In the genomic region with DNA sequence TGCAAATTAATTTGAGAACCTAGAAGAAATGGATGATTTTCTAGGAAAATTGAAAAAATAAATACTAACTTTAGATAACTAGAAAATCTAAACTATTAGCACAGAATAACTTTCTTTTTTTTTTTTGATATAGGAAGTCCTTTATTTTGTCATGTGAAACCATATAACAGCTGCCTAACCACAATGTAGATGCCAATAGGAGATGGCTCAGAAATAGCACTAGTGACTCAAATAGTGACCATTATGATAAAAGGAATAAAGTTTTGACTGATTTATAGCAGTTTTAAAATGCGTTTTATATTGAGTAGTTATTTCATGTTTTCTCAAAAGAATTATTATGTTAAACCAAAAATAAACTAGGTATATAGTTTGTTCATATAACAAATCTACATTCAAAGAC, we compare ENCODE assay signal across 23 cellular contexts.
DNase-seq lines count a peak whose midpoint lies in the region; ATAC-seq and TF ChIP-seq lines count a peak whose summit lies in the region.
"Had no signal": no experiment of that assay in that cellular context is flagged by ENCODE, and none has a peak within 500 bp of the region (broad histone marks: within the 10 kb centered on the region; RNA-seq: fewer than 3 reads in every experiment).

No MANE protein-coding gene starts in this region.

- peaks cover 4 to 44% (median 26%) of the 10 kb centered on the region in 10 experiments; a peak in 17 of 20 replicates for H3K4me1 ChIP-seq in BLaER1 treated with 17β-estradiol and CSF1 and Interleukin-3, amounts not matched to agents 10 nM and 100 nM
- H3K4me1 ChIP-seq in esophagus muscularis mucosa, result no peaks in the 10 kb centered on the region
- H3K4me1 ChIP-seq in mesendoderm (ENCODE audit: control insufficient read depth, low read depth, low read length), result no peaks in the 10 kb centered on the region
- no peaks in the 10 kb centered on the region for H3K4me1 ChIP-seq in smooth muscle cell (ENCODE audit: low read depth)
- H3K4me1 ChIP-seq: right lobe of liver, stomach had no signal

- no peak overlapping the region for H2BK15ac ChIP-seq in mesendoderm (replicated peaks; ENCODE audit: low read depth)

- no peaks in the 10 kb centered on the region for H3K27me3 ChIP-seq in BLaER1 treated with 17β-estradiol and CSF1 and Interleukin-3, amounts not matched to agents 10 nM and 100 nM
- H3K27me3 ChIP-seq in esophagus muscularis mucosa (no peaks in the 10 kb centered on the region), mesendoderm (ENCODE audit: insufficient read depth, low read length, poor library complexity) (no peaks in the 10 kb centered on the region), smooth muscle cell (ENCODE audit: low read depth) (no peaks in the 10 kb centered on the region)
- H3K27me3 ChIP-seq: heart left ventricle, right lobe of liver, stomach had no signal

- H2AK5ac ChIP-seq in mesendoderm (ENCODE audit: low read length), result no peak overlapping the region

- DNase-seq in NAMALWA (ENCODE audit: low spot score), result peak; percentile 67
- DNase-seq in activated B cell treated with CpG ODN at 0.5 μM for 24 hours, result no peak
- no peak for DNase-seq in esophagus muscularis mucosa (ENCODE audit: extremely low spot score)
- DNase-seq in mesendoderm, result no peak
- no peak for DNase-seq in smooth muscle cell (lab: John Stamatoyannopoulos, UW; ENCODE audit: unreplicated experiment)
- DNase-seq: ACHN; activated naive CD4-positive, alpha-beta T cell treated with anti-CD3 and anti-CD28 coated beads, Interleukin-2, amount 10 ng/mL, durations not matched to agents 7 days and 5 days; activated T-cell treated with anti-CD3 and anti-CD28 coated beads for 4 hours; cerebellar nuclear complex; DMS79; effector CD8-positive, alpha-beta T cell; heart left ventricle; NCI-H2029; NCI-H524 treated with DMSO at 0.1 percent for 48 hours; right lobe of liver; stomach had no signal

- peak overlapping the region in 3 of 11 experiments; percentile 16 to 50 (median 32); a peak in 2 of 22 replicates for H3K9ac ChIP-seq in BLaER1 treated with 17β-estradiol and CSF1 and Interleukin-3, amounts not matched to agents 10 nM and 100 nM
- H3K9ac ChIP-seq in mesendoderm (ENCODE audit: low read length) (no peak overlapping the region), smooth muscle cell (ENCODE audit: low read depth) (no peak overlapping the region)

- CTCF ChIA-PET in activated B cell treated with CpG ODN at 0.5 μM for 24 hours (lab: Charles Lee), result no interaction called here

- H4K20me1 ChIP-seq in BLaER1 treated with 17β-estradiol and CSF1 and Interleukin-3, amounts not matched to agents 10 nM and 100 nM, result no peaks in the 10 kb centered on the region
- H4K20me1 ChIP-seq in smooth muscle cell (ENCODE audit: low read depth), result no peaks in the 10 kb centered on the region

- H3K9me3 Mint-ChIP-seq in activated B cell treated with CpG ODN at 0.5 μM for 24 hours, result no peaks in the 10 kb centered on the region
- H3K9me3 Mint-ChIP-seq: activated naive CD4-positive, alpha-beta T cell treated with anti-CD3 and anti-CD28 coated beads, Interleukin-2, amount 10 ng/mL, durations not matched to agents 7 days and 5 days; CD4-positive, CD25-positive, alpha-beta regulatory T cell; type B pancreatic cell had no signal

- H3K79me2 ChIP-seq in mesendoderm (ENCODE audit: control insufficient read depth, insufficient read depth, low read length), result no peaks in the 10 kb centered on the region
- no peaks in the 10 kb centered on the region for H3K79me2 ChIP-seq in smooth muscle cell (ENCODE audit: low read depth)

- H3K4me3 ChIP-seq in BLaER1 treated with 17β-estradiol and CSF1 and Interleukin-3, amounts not matched to agents 10 nM and 100 nM, result no peak overlapping the region
- H3K4me3 ChIP-seq in esophagus muscularis mucosa (no peak overlapping the region), mesendoderm (ENCODE audit: low read length) (no peak overlapping the region), smooth muscle cell (no peak overlapping the region)
- H3K4me3 ChIP-seq: heart left ventricle, right lobe of liver, stomach had no signal

- peak overlapping the region in 10 of 11 experiments; percentile 22 to 80 (median 66); a peak in 16 of 22 replicates for H3K4me2 ChIP-seq in BLaER1 treated with 17β-estradiol and CSF1 and Interleukin-3, amounts not matched to agents 10 nM and 100 nM
- H3K4me2 ChIP-seq in mesendoderm (ENCODE audit: low read length) (no peak overlapping the region), smooth muscle cell (no peak overlapping the region)

- POLR2A ChIA-PET in activated B cell treated with CpG ODN at 0.5 μM for 24 hours (lab: Charles Lee), result no interaction called here

- no peak overlapping the region for H3K18ac ChIP-seq in mesendoderm (ENCODE audit: low read length)

- peaks cover 23% of the 10 kb centered on the region for H3K4me1 Mint-ChIP-seq in activated B cell treated with CpG ODN at 0.5 μM for 24 hours

- H3K36me3 ChIP-seq in BLaER1 treated with 17β-estradiol and CSF1 and Interleukin-3, amounts not matched to agents 10 nM and 100 nM, result no peaks in the 10 kb centered on the region
- H3K36me3 ChIP-seq in esophagus muscularis mucosa (no peaks in the 10 kb centered on the region), mesendoderm (ENCODE audit: control insufficient read depth, insufficient read depth, low read length) (no peaks in the 10 kb centered on the region), smooth muscle cell (ENCODE audit: low read depth) (no peaks in the 10 kb centered on the region)
- H3K36me3 ChIP-seq: heart left ventricle, right lobe of liver, stomach had no signal

- TF ChIP-seq POLR2A in esophagus muscularis mucosa (IDR thresholded peaks at IDR 0.05; ENCODE audit: low read depth), result no peak

- ATAC-seq in GM21723 (IDR thresholded peaks at IDR 0.05; ENCODE audit: unreplicated experiment) (peak; percentile 56), activated B cell treated with CpG ODN at 0.5 μM for 24 hours (ENCODE audit: low read depth) (peak; percentile 52), GM19395 (IDR thresholded peaks at IDR 0.05; ENCODE audit: unreplicated experiment) (no peak)
- ATAC-seq: HCT116, heart left ventricle, HepG2, right lobe of liver had no signal

- H3K56ac ChIP-seq in mesendoderm (ENCODE audit: low read length), result no peak overlapping the region

- H3K4me3 Mint-ChIP-seq in activated B cell treated with CpG ODN at 0.5 μM for 24 hours, result no peak overlapping the region
- H3K4me3 Mint-ChIP-seq: activated naive CD4-positive, alpha-beta T cell treated with anti-CD3 and anti-CD28 coated beads, Interleukin-2, amount 10 ng/mL, durations not matched to agents 7 days and 5 days; CD4-positive, CD25-positive, alpha-beta regulatory T cell; type B pancreatic cell had no signal

- H3K27me3 Mint-ChIP-seq in activated B cell treated with CpG ODN at 0.5 μM for 24 hours, result no peaks in the 10 kb centered on the region
- H3K27me3 Mint-ChIP-seq: activated naive CD4-positive, alpha-beta T cell treated with anti-CD3 and anti-CD28 coated beads, Interleukin-2, amount 10 ng/mL, durations not matched to agents 7 days and 5 days; CD4-positive, CD25-positive, alpha-beta regulatory T cell; type B pancreatic cell had no signal

- no peak overlapping the region for H3K4ac ChIP-seq in mesendoderm (ENCODE audit: low read depth, low read length)

- H3K27ac Mint-ChIP-seq in activated B cell treated with CpG ODN at 0.5 μM for 24 hours, result no peak overlapping the region
- H3K27ac Mint-ChIP-seq: activated naive CD4-positive, alpha-beta T cell treated with anti-CD3 and anti-CD28 coated beads, Interleukin-2, amount 10 ng/mL, durations not matched to agents 7 days and 5 days; type B pancreatic cell had no signal

- H3K36me3 Mint-ChIP-seq in activated B cell treated with CpG ODN at 0.5 μM for 24 hours (ENCODE audit: low read depth), result no peaks in the 10 kb centered on the region
- H3K36me3 Mint-ChIP-seq: activated naive CD4-positive, alpha-beta T cell treated with anti-CD3 and anti-CD28 coated beads, Interleukin-2, amount 10 ng/mL, durations not matched to agents 7 days and 5 days; CD4-positive, CD25-positive, alpha-beta regulatory T cell; type B pancreatic cell had no signal

- H2AFZ ChIP-seq in smooth muscle cell (ENCODE audit: low read depth), result no peak overlapping the region

- 0% methylated on average over 1 of the region's 1 CpG for WGBS in esophagus muscularis mucosa
- WGBS in mesendoderm (ENCODE audit: extremely low coverage, insufficient coverage, low lambda C conversion rate), result no CpG with 5 or more reads among the region's 1 CpG
- 19% methylated on average over 1 of the region's 1 CpG for WGBS in smooth muscle cell (ENCODE audit: low lambda C conversion rate)

- H2BK120ac ChIP-seq in mesendoderm (ENCODE audit: low read depth, low read length), result no peak overlapping the region

- no peak overlapping the region for H2BK5ac ChIP-seq in mesendoderm (ENCODE audit: low read length)

- no peaks in the 10 kb centered on the region for H3F3A ChIP-seq in smooth muscle cell (ENCODE audit: low read depth)

- no peaks in the 10 kb centered on the region for H3K79me1 ChIP-seq in mesendoderm (ENCODE audit: low read length)

- TF ChIP-seq CTCF in activated B cell treated with CpG ODN at 0.5 μM for 24 hours (IDR thresholded peaks at IDR 0.05) (no peak), esophagus muscularis mucosa (IDR thresholded peaks at IDR 0.05) (no peak), smooth muscle cell (IDR thresholded peaks at IDR 0.05; ENCODE audit: borderline replicate concordance, insufficient read depth, poor library complexity, severe bottlenecking) (no peak)

- H3K9me3 ChIP-seq in BLaER1 treated with 17β-estradiol and CSF1 and Interleukin-3, amounts not matched to agents 10 nM and 100 nM (replicated peaks in 1 of 11), result no peaks in the 10 kb centered on the region
- H3K9me3 ChIP-seq in esophagus muscularis mucosa, result no peaks in the 10 kb centered on the region
- H3K9me3 ChIP-seq in smooth muscle cell (replicated peaks; ENCODE audit: low read depth), result no peaks in the 10 kb centered on the region
- H3K9me3 ChIP-seq: heart left ventricle, right lobe of liver, stomach had no signal

- H4K5ac ChIP-seq in mesendoderm (ENCODE audit: low read length), result no peak overlapping the region

- peak overlapping the region in 6 of 11 experiments; percentile 26 to 71 (median 60); a peak in 13 of 22 replicates for H3K27ac ChIP-seq in BLaER1 treated with 17β-estradiol and CSF1 and Interleukin-3, amounts not matched to agents 10 nM and 100 nM
- H3K27ac ChIP-seq in esophagus muscularis mucosa (replicated peaks in 1 of 4) (no peak overlapping the region), mesendoderm (ENCODE audit: low read depth, low read length) (no peak overlapping the region), smooth muscle cell (ENCODE audit: low read depth) (no peak overlapping the region)
- H3K27ac ChIP-seq: heart left ventricle, right lobe of liver, stomach had no signal

- H4K8ac ChIP-seq in mesendoderm (ENCODE audit: low read depth, low read length), result no peak overlapping the region

- no peak overlapping the region for H3K23ac ChIP-seq in mesendoderm (ENCODE audit: low read length)

- intact Hi-C loops in activated B cell treated with CpG ODN at 0.5 μM for 24 hours (cut with micrococcal nuclease) (no loop called here), esophagus muscularis mucosa (cut with DNase I) (no loop called here)

- no peak for TF ChIP-seq EP300 in esophagus muscularis mucosa (IDR thresholded peaks at IDR 0.05)

Comparison
In these comparisons a context has a peak if more than half of its experiments do, and no peak if none do; other contexts are left out.
1. H3K27ac ChIP-seq: peak in BLaER1 treated with 17β-estradiol and CSF1 and Interleukin-3, amounts not matched to agents 10 nM and 100 nM (6 of 11); none in esophagus muscularis mucosa (0 of 4), mesendoderm (single experiment) and smooth muscle cell (single experiment).
2. H3K4me2 ChIP-seq: peak in BLaER1 treated with 17β-estradiol and CSF1 and Interleukin-3, amounts not matched to agents 10 nM and 100 nM (10 of 11); none in mesendoderm (single experiment) and smooth muscle cell (single experiment).